Comparison of ENCODE assay signal across 1 cellular context in genomic region chr7:128687131-128687530, GRCh38.
TF ChIP-seq lines count a peak whose summit lies in the region.

No MANE protein-coding gene starts in this region.

TF ChIP-seq in IMR-90, 13 proteins besides CTCF, POLR2A, EP300 and RAD21 (continued from another document):
- no peak for TF ChIP-seq USF2 (IDR thresholded peaks at IDR 0.05; ENCODE audit: low read depth, low read length)
- TF ChIP-seq MXI1 (IDR thresholded peaks at IDR 0.05; ENCODE audit: borderline replicate concordance, low read depth, low read length) = no peak
- TF ChIP-seq MAFK (IDR thresholded peaks at IDR 0.05; ENCODE audit: low read depth, low read length) = no peak
- TF ChIP-seq BHLHE40 (IDR thresholded peaks at IDR 0.05; ENCODE audit: low read depth, low read length) = no peak
- TF ChIP-seq CEBPB (IDR thresholded peaks at IDR 0.05; ENCODE audit: low read depth, low read length) = no peak
- no peak for TF ChIP-seq NFE2L2 (IDR thresholded peaks at IDR 0.05; ENCODE audit: low read depth, low read length)
- no peak for TF ChIP-seq RFX5 (IDR thresholded peaks at IDR 0.05; ENCODE audit: low read depth, low read length)
- TF ChIP-seq SMC3 (IDR thresholded peaks at IDR 0.05; ENCODE audit: low read depth, low read length) = no peak
- no peak for TF ChIP-seq FOS (IDR thresholded peaks at IDR 0.05; ENCODE audit: low read depth, low read length)
- no peak for TF ChIP-seq MAZ (IDR thresholded peaks at IDR 0.05; ENCODE audit: borderline replicate concordance, low read depth, low read length)
TF ChIP-seq in IMR-90: peak in this region for 0.
